Comparison of ENCODE assay signal across 12 cellular contexts in genomic region chr6:155158044-155158843, GRCh38.
A peak's percentile ranks its signal among the peaks of the same experiment; 100 is the strongest.
DNase-seq lines count a peak whose midpoint lies in the region; ATAC-seq and TF ChIP-seq lines count a peak whose summit lies in the region.
"Had no signal": no experiment of that assay in that cellular context is flagged by ENCODE, and none has a peak within 500 bp of the region (broad histone marks: within the 10 kb centered on the region; RNA-seq: fewer than 3 reads in every experiment).

No MANE protein-coding gene starts in this region.

- H3K4me1 ChIP-seq in SK-N-SH (ENCODE audit: control insufficient read depth in 1 of 2, insufficient read depth in 2 of 2, low read depth in 1 of 2, low read length in 1 of 2) (peaks cover 19 to 26% of the 10 kb centered on the region in 2 experiments), hepatocyte (ENCODE audit: insufficient read depth) (peaks cover 12% of the 10 kb centered on the region)

- ATAC-seq in GM21717 (IDR thresholded peaks at IDR 0.05; ENCODE audit: unreplicated experiment): peak; percentile 49
- ATAC-seq in sciatic nerve: no peak
- no peak for ATAC-seq in GM21528 (IDR thresholded peaks at IDR 0.05; ENCODE audit: low FRiP score, unreplicated experiment)

- POLR2A ChIA-PET in SK-N-SH (lab: Yijun Ruan, JAX): no interaction called here

- H3K9me3 ChIP-seq in SK-N-SH: no peaks in the 10 kb centered on the region
- H3K9me3 ChIP-seq in hepatocyte (ENCODE audit: low read depth): no peaks in the 10 kb centered on the region
- H3K9me3 ChIP-seq: HAP-1, stomach had no signal

- TF ChIP-seq RAD21 in SK-N-SH (IDR thresholded peaks at IDR 0.05; ENCODE audit: low read length): no peak

- no peak overlapping the region for H3K4me3 ChIP-seq in SK-N-SH (ENCODE audit: low read depth in 2 of 2, low read length in 1 of 2)
- no peak overlapping the region for H3K4me3 ChIP-seq in hepatocyte
- H3K4me3 ChIP-seq in brain microvascular endothelial cell (ENCODE audit: low read depth, low read length): no peak overlapping the region
- H3K4me3 ChIP-seq: HAP-1, stomach had no signal

- 0 out of 4 replicates have a peak, but pooled peaks of 1 of the 2 experiments have one; percentile 4 for TF ChIP-seq EP300 in SK-N-SH (IDR thresholded peaks at IDR 0.05; ENCODE audit: borderline replicate concordance in 1 of 2, low read depth in 1 of 2, low read length in 1 of 2)

- no peaks in the 10 kb centered on the region for H3K9me2 ChIP-seq in SK-N-SH
- H3K9me2 ChIP-seq in hepatocyte (replicated peaks; ENCODE audit: insufficient read depth): no peaks in the 10 kb centered on the region

- H3K4me2 ChIP-seq in SK-N-SH (no peak overlapping the region), hepatocyte (no peak overlapping the region)

- H3K9ac ChIP-seq in SK-N-SH: peak overlapping the region; percentile 47; the same call in 1 of the 2 replicates

- H3K79me2 ChIP-seq in SK-N-SH (ENCODE audit: insufficient read depth): peaks cover 11% of the 10 kb centered on the region; the same call in 1 of the 2 replicates
- H3K79me2 ChIP-seq in hepatocyte: no peaks in the 10 kb centered on the region

- no peak for TF ChIP-seq CTCF in SK-N-SH (IDR thresholded peaks at IDR 0.05)
- TF ChIP-seq CTCF in hepatocyte (IDR thresholded peaks at IDR 0.05; ENCODE audit: poor library complexity): no peak
- TF ChIP-seq CTCF in brain microvascular endothelial cell (IDR thresholded peaks at IDR 0.05; ENCODE audit: low read depth, low read length, missing control alignments): no peak

- H3K36me3 ChIP-seq in SK-N-SH (replicated peaks in 1 of 2; ENCODE audit: control insufficient read depth in 1 of 2, insufficient read depth in 2 of 2, low read length in 1 of 2): no peaks in the 10 kb centered on the region
- no peaks in the 10 kb centered on the region for H3K36me3 ChIP-seq in hepatocyte (replicated peaks; ENCODE audit: insufficient read depth, low read depth)
- no peaks in the 10 kb centered on the region for H3K36me3 ChIP-seq in brain microvascular endothelial cell (replicated peaks)
- H3K36me3 ChIP-seq: HAP-1, stomach had no signal

- in situ Hi-C loops in brain microvascular endothelial cell (cut with HindIII; ENCODE audit: low pct_ligation_motif_present, low sequenced_read_pairs): no loop called here

- intact Hi-C loops in sciatic nerve (cut with DNase I): no loop called here

- H4K20me1 ChIP-seq in SK-N-SH (ENCODE audit: insufficient read depth) (no peaks in the 10 kb centered on the region), hepatocyte (ENCODE audit: insufficient read depth, poor library complexity, severe bottlenecking) (no peaks in the 10 kb centered on the region)

- 71% methylated on average over 5 of the region's 5 CpGs for WGBS in SK-N-SH (ENCODE audit: low lambda C conversion rate)
- WGBS in hepatocyte (ENCODE audit: low lambda C conversion rate, missing lambda C conversion rate): 84% methylated on average over 5 of the region's 5 CpGs

- peak overlapping the region in 1 of 2 experiments; percentile 72; a peak in 2 of 4 replicates for H3K27ac ChIP-seq in SK-N-SH (ENCODE audit: low read depth in 2 of 2, low read length in 1 of 2)
- peak overlapping the region; percentile 29 for H3K27ac ChIP-seq in hepatocyte
- no peak overlapping the region for H3K27ac ChIP-seq in brain microvascular endothelial cell
- H3K27ac ChIP-seq: stomach had no signal

- CTCF ChIA-PET in SK-N-SH (lab: Yijun Ruan, JAX): interaction anchor here (0.7 to 2.4 kb wide), 6 partner anchors 14 to 290 kb away, joined by 3 to 10 read pairs (median 4); no protein-coding TSS in a partner anchor

- H3K27me3 ChIP-seq in SK-N-SH (ENCODE audit: insufficient read depth) (no peaks in the 10 kb centered on the region), hepatocyte (no peaks in the 10 kb centered on the region), brain microvascular endothelial cell (replicated peaks) (no peaks in the 10 kb centered on the region)
- H3K27me3 ChIP-seq: stomach had no signal

- DNase-seq in CD1c-positive myeloid dendritic cell (ENCODE audit: extremely low spot score): peak; percentile 39
- DNase-seq in SK-N-SH: no peak
- no peak for DNase-seq in hepatocyte (ENCODE audit: low spot score)
- DNase-seq in brain microvascular endothelial cell: no peak
- no peak for DNase-seq in sciatic nerve (ENCODE audit: low spot score)
- no peak for DNase-seq in effector CD4-positive, alpha-beta T cell
- DNase-seq: activated naive CD8-positive, alpha-beta T cell treated with anti-CD3 and anti-CD28 coated beads, Interleukin-2, amount 10 ng/mL, durations not matched to agents 7 days and 5 days; NCI-H524 treated with DMSO at 0.1 percent for 48 hours; stomach had no signal

- H3F3A ChIP-seq in SK-N-SH (replicated peaks; ENCODE audit: insufficient read depth): peaks cover 16% of the 10 kb centered on the region

- H2AFZ ChIP-seq in SK-N-SH (ENCODE audit: low read depth): no peak overlapping the region
- H2AFZ ChIP-seq in hepatocyte: no peak overlapping the region

TF ChIP-seq in SK-N-SH, 30 proteins besides CTCF, POLR2A, EP300 and RAD21:
- no peak for TF ChIP-seq RXRA (IDR thresholded peaks at IDR 0.05; ENCODE audit: borderline replicate concordance, low read depth)
- TF ChIP-seq GATA2 (CRISPR knock-in tag; IDR thresholded peaks at IDR 0.05): no peak
- peak; percentile 84 for TF ChIP-seq MEF2A (IDR thresholded peaks at IDR 0.05; ENCODE audit: borderline replicate concordance, low read depth)
- no peak for TF ChIP-seq USF2 (IDR thresholded peaks at IDR 0.05; ENCODE audit: borderline replicate concordance, low read depth, low read length)
- TF ChIP-seq POLR2AphosphoS5 (IDR thresholded peaks at IDR 0.05; ENCODE audit: low read depth, low read length): no peak
- TF ChIP-seq RCOR1 (IDR thresholded peaks at IDR 0.05; ENCODE audit: low read length): no peak
- TF ChIP-seq USF1 (IDR thresholded peaks at IDR 0.05; ENCODE audit: borderline replicate concordance, low read depth): no peak
- TF ChIP-seq PBX3 (IDR thresholded peaks at IDR 0.05): 0 out of 2 replicates have a peak, but pooled peaks have one; percentile 8
- no peak for TF ChIP-seq GABPA (IDR thresholded peaks at IDR 0.05; ENCODE audit: low read depth)
- TF ChIP-seq MAX (IDR thresholded peaks at IDR 0.05; ENCODE audit: low read depth): no peak
- no peak for TF ChIP-seq REST (IDR thresholded peaks at IDR 0.05; ENCODE audit: low read depth, low read length)
- TF ChIP-seq ELF1 (IDR thresholded peaks at IDR 0.05): no peak
